11 cellular contexts compared by ENCODE assay signal in genomic region chr22:30876925-30877553, GRCh38.
DNase-seq lines count a peak whose midpoint lies in the region; ATAC-seq and TF ChIP-seq lines count a peak whose summit lies in the region.
"Had no signal": no experiment of that assay in that cellular context is flagged by ENCODE, and none has a peak within 500 bp of the region (broad histone marks: within the 10 kb centered on the region; RNA-seq: fewer than 3 reads in every experiment).

No MANE protein-coding gene starts in this region.

- 51 to 55% methylated on average over 9 of the region's 9 CpGs for WGBS in testis, 2 donors

- H3K4me3 ChIP-seq in cardiac fibroblast (replicated peaks in 1 of 2; ENCODE audit: low read depth in 2 of 2, low read length in 2 of 2) (no peak overlapping the region), testis (no peak overlapping the region)

- H3K9me3 ChIP-seq in testis, result no peaks in the 10 kb centered on the region

- H3K9me3 Mint-ChIP-seq in activated T-cell treated with anti-CD3 and anti-CD28 coated beads, Interleukin-2, amount 50 U/mL, for 4 hours, result no peaks in the 10 kb centered on the region
- H3K9me3 Mint-ChIP-seq: activated naive CD4-positive, alpha-beta T cell treated with anti-CD3 and anti-CD28 coated beads, Interleukin-2, amount 50 U/mL, for 72 hours had no signal

- no peaks in the 10 kb centered on the region for H3K27me3 ChIP-seq in testis

- H3K36me3 Mint-ChIP-seq in activated T-cell treated with anti-CD3 and anti-CD28 coated beads, Interleukin-2, amount 50 U/mL, for 4 hours (ENCODE audit: insufficient read depth), result no peaks in the 10 kb centered on the region
- H3K36me3 Mint-ChIP-seq: activated naive CD4-positive, alpha-beta T cell treated with anti-CD3 and anti-CD28 coated beads, Interleukin-2, amount 50 U/mL, for 72 hours had no signal

- intact Hi-C loops in testis (cut with DNase I; ENCODE audit: low total_unique reads), result no loop called here

- no peaks in the 10 kb centered on the region for H3K4me1 Mint-ChIP-seq in activated T-cell treated with anti-CD3 and anti-CD28 coated beads, Interleukin-2, amount 50 U/mL, for 4 hours (ENCODE audit: low read depth)

- H3K36me3 ChIP-seq in testis (ENCODE audit: low read depth, missing control alignments), result no peaks in the 10 kb centered on the region

- H3K4me1 ChIP-seq in testis, result peaks cover 11% of the 10 kb centered on the region

- no peak overlapping the region for H3K4me3 Mint-ChIP-seq in activated T-cell treated with anti-CD3 and anti-CD28 coated beads, Interleukin-2, amount 50 U/mL, for 4 hours

- no peaks in the 10 kb centered on the region for H3K27me3 Mint-ChIP-seq in activated T-cell treated with anti-CD3 and anti-CD28 coated beads, Interleukin-2, amount 50 U/mL, for 4 hours (ENCODE audit: low read depth)

- ATAC-seq in activated T-cell treated with anti-CD3 and anti-CD28 coated beads, Interleukin-2, amount 50 U/mL, for 4 hours, result no peak
- ATAC-seq in GM21723 (IDR thresholded peaks at IDR 0.05; ENCODE audit: unreplicated experiment), result no peak
- ATAC-seq: activated naive CD4-positive, alpha-beta T cell treated with anti-CD3 and anti-CD28 coated beads, Interleukin-2, amount 50 U/mL, for 72 hours had no signal

- TF ChIP-seq POLR2A in testis (IDR thresholded peaks at IDR 0.05), result no peak

- no peak for TF ChIP-seq CTCF in cardiac fibroblast (IDR thresholded peaks at IDR 0.05; ENCODE audit: low read depth, low read length)
- TF ChIP-seq CTCF in testis (IDR thresholded peaks at IDR 0.05), result no peak

- DNase-seq in NCI-H2081 (lab: John Stamatoyannopoulos, UW), result peak; percentile 20 to 38
- DNase-seq in NCI-H2081 treated with DMSO at 0.1 percent for 48 hours (lab: John Stamatoyannopoulos, UW), result no peak
- peak; percentile 52 to 88 for DNase-seq in cardiac fibroblast (ENCODE audit: low read depth in 2 of 2)
- peak; percentile 81 for DNase-seq in inferior parietal cortex (ENCODE audit: extremely low spot score)
- peak; percentile 63 for DNase-seq in testis
- no peak for DNase-seq in NCI-H2029 (lab: John Stamatoyannopoulos, UW)
- no peak for DNase-seq in activated T-cell treated with anti-CD3 and anti-CD28 coated beads, Interleukin-2, amount 50 U/mL, for 4 hours
- DNase-seq: HCEC 1CT, kidney glomerular epithelial cell had no signal

- no peak overlapping the region for H3K27ac ChIP-seq in testis

Comparison
In these comparisons a context has a peak if more than half of its experiments do, and no peak if none do; other contexts are left out.
1. DNase-seq: peak in NCI-H2081 (2 of 2), cardiac fibroblast (2 of 2), inferior parietal cortex (single experiment) and testis (single experiment); none in NCI-H2081 treated with DMSO at 0.1 percent for 48 hours (single experiment), NCI-H2029 (single experiment) and activated T-cell treated with anti-CD3 and anti-CD28 coated beads, Interleukin-2, amount 50 U/mL, for 4 hours (single experiment).